In genomic region chr3:65751123-65751700, GRCh38 we compare ENCODE assay signal across 8 cellular contexts.
DNase-seq lines count a peak whose midpoint lies in the region; ATAC-seq and TF ChIP-seq lines count a peak whose summit lies in the region.

No MANE protein-coding gene starts in this region.

- H3K4me1 Mint-ChIP-seq in endothelial cell (ENCODE audit: unreplicated experiment): peaks cover 5% of the 10 kb centered on the region

- H3K27ac Mint-ChIP-seq in endothelial cell (ENCODE audit: unreplicated experiment): peak overlapping the region; percentile 72

- no peak for TF ChIP-seq POLR2A in GM18505 (IDR thresholded peaks at IDR 0.05; ENCODE audit: borderline replicate concordance, extremely low read depth, insufficient read depth, insufficient read length)

- peaks cover 2% of the 10 kb centered on the region for H3K27me3 Mint-ChIP-seq in endothelial cell (ENCODE audit: unreplicated experiment)

- H3K36me3 Mint-ChIP-seq in endothelial cell (ENCODE audit: low read depth, unreplicated experiment): no peaks in the 10 kb centered on the region

- H3K4me3 Mint-ChIP-seq in endothelial cell (ENCODE audit: unreplicated experiment): no peak overlapping the region

- no peaks in the 10 kb centered on the region for H3K9me3 Mint-ChIP-seq in endothelial cell (ENCODE audit: unreplicated experiment)

- DNase-seq in Ammon's horn (ENCODE audit: low spot score) (peak; percentile 85), NCI-H82 treated with DMSO at 0.1 percent for 48 hours (lab: John Stamatoyannopoulos, UW; ENCODE audit: unreplicated experiment) (peak; percentile 5), endothelial cell (ENCODE audit: low spot score) (peak; percentile 80), midbrain (lab: John Stamatoyannopoulos, UW) (peak; percentile 85), GDM1 (lab: John Stamatoyannopoulos, UW) (no peak), GOT3 (lab: John Stamatoyannopoulos, UW) (no peak), RKO (ENCODE audit: low spot score) (no peak)

- ATAC-seq in GM18505 (IDR thresholded peaks at IDR 0.05; ENCODE audit: unreplicated experiment): peak; percentile 64

- TF ChIP-seq CTCF in endothelial cell (IDR thresholded peaks at IDR 0.05; ENCODE audit: unreplicated experiment): peak; percentile 90

Comparison
In these comparisons a context has a peak if more than half of its experiments do, and no peak if none do; other contexts are left out.
1. DNase-seq: peak in Ammon's horn (single experiment), NCI-H82 treated with DMSO at 0.1 percent for 48 hours (single experiment), endothelial cell (single experiment) and midbrain (single experiment); none in GDM1 (single experiment), GOT3 (single experiment) and RKO (single experiment).